24 cellular contexts compared by ENCODE assay signal in the genomic region with DNA sequence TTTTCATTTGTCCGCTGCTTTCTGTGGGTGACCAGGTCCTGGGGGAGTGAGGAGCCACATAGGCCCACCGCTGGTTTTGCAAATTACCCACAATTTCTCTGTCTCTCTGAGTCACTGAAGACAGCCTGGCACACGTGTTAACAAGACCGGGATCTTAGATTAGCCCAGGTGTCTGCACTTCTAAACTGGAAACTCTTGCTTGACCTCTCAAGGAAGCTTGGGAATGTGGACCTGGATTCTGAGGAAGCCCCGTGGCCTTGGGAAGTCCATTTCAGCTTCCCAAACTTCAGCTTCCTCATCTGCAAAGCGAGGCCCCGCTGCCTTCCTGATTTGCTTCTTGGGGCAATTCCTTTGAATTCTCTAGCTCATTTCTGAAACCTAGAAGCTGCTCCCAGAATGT.
DNase-seq lines count a peak whose midpoint lies in the region; ATAC-seq and TF ChIP-seq lines count a peak whose summit lies in the region.
"Had no signal": no experiment of that assay in that cellular context is flagged by ENCODE, and none has a peak within 500 bp of the region (broad histone marks: within the 10 kb centered on the region; RNA-seq: fewer than 3 reads in every experiment).

No MANE protein-coding gene starts in this region.

- no peak overlapping the region for H3K4me3 ChIP-seq in CD4-positive, alpha-beta memory T cell (ENCODE audit: low read length in 2 of 2)
- H3K4me3 ChIP-seq in Caco-2 (ENCODE audit: low read depth, low read length), result no peak overlapping the region
- H3K4me3 ChIP-seq in heart left ventricle, result no peak overlapping the region
- H3K4me3 ChIP-seq: colonic mucosa, GM23338, right lobe of liver, upper lobe of left lung had no signal

- no peaks in the 10 kb centered on the region for H3K27me3 ChIP-seq in CD4-positive, alpha-beta memory T cell (ENCODE audit: insufficient read depth, low read length)
- H3K27me3 ChIP-seq in Caco-2 (replicated peaks; ENCODE audit: control insufficient read depth, insufficient read depth, low read length) (no peaks in the 10 kb centered on the region), heart left ventricle (peaks cover 0 to 5% (median 0%) of the 10 kb centered on the region in 9 donors)
- H3K27me3 ChIP-seq: colonic mucosa, right lobe of liver, upper lobe of left lung had no signal

- peak overlapping the region in 3 of 8 donors; percentile 19 to 73 (median 22) for H3K4me3 Mint-ChIP-seq in CD4-positive, alpha-beta memory T cell
- peak overlapping the region; percentile 27 for H3K4me3 Mint-ChIP-seq in activated naive CD8-positive, alpha-beta T cell
- H3K4me3 Mint-ChIP-seq in naive thymus-derived CD8-positive, alpha-beta T cell, result peak overlapping the region in 1 of 10 donors; percentile 89
- H3K4me3 Mint-ChIP-seq in Caco-2 (ENCODE audit: unreplicated experiment), result no peak overlapping the region
- H3K4me3 Mint-ChIP-seq: CD14-positive monocyte, GM23338, HFFc6, mesothelial cell of epicardium, nephron progenitor cell had no signal

- H3K27ac Mint-ChIP-seq in CD4-positive, alpha-beta memory T cell, result peak overlapping the region in 5 of 7 donors; percentile 4 to 78 (median 53)
- H3K27ac Mint-ChIP-seq in activated naive CD8-positive, alpha-beta T cell, result peak overlapping the region; percentile 50
- H3K27ac Mint-ChIP-seq in naive thymus-derived CD8-positive, alpha-beta T cell, result peak overlapping the region in 8 of 10 donors; percentile 30 to 82 (median 74)
- no peak overlapping the region for H3K27ac Mint-ChIP-seq in Caco-2 (ENCODE audit: unreplicated experiment)
- H3K27ac Mint-ChIP-seq: GM23338, HFFc6, mesothelial cell of epicardium, nephron progenitor cell had no signal

- no TSS peak for BruUV-seq in Caco-2 (replicated peaks; lab: Mats Ljungman, UMichigan)

- H3K27ac ChIP-seq in CD4-positive, alpha-beta memory T cell (ENCODE audit: low read depth, low read length), result no peak overlapping the region
- H3K27ac ChIP-seq in heart left ventricle, result no peak overlapping the region
- H3K27ac ChIP-seq: colonic mucosa, right lobe of liver, upper lobe of left lung had no signal

- H3K4me1 Mint-ChIP-seq in CD4-positive, alpha-beta memory T cell, result peaks cover 64 to 89% (median 75%) of the 10 kb centered on the region in 4 donors
- H3K4me1 Mint-ChIP-seq in activated naive CD8-positive, alpha-beta T cell (ENCODE audit: low read depth), result peaks cover 87% of the 10 kb centered on the region
- H3K4me1 Mint-ChIP-seq in naive thymus-derived CD8-positive, alpha-beta T cell, result peaks cover 42 to 94% (median 91%) of the 10 kb centered on the region in 4 donors
- H3K4me1 Mint-ChIP-seq in Caco-2 (ENCODE audit: low read depth, unreplicated experiment), result peaks cover 14% of the 10 kb centered on the region

- WGBS in heart left ventricle, 4 donors, result 86 to 93% (median 90%) methylated on average over 7 of the region's 7 CpGs

- intact Hi-C loops in CD4-positive, alpha-beta memory T cell (cut with micrococcal nuclease), result no loop called here
- intact Hi-C loops in Caco-2 (cut with micrococcal nuclease; ENCODE audit: unreplicated experiment) (no loop called here), head of caudate nucleus (cut with DNase I) (no loop called here), heart left ventricle (cut with DNase I) (no loop called here)

- H3K27me3 Mint-ChIP-seq in CD4-positive, alpha-beta memory T cell, result no peaks in the 10 kb centered on the region
- no peaks in the 10 kb centered on the region for H3K27me3 Mint-ChIP-seq in activated naive CD8-positive, alpha-beta T cell
- H3K27me3 Mint-ChIP-seq in naive thymus-derived CD8-positive, alpha-beta T cell, result peaks cover 0 to 2% (median 0%) of the 10 kb centered on the region in 5 donors
- no peaks in the 10 kb centered on the region for H3K27me3 Mint-ChIP-seq in Caco-2 (ENCODE audit: insufficient read depth, unreplicated experiment)

- no peak for DNase-seq in CD4-positive, alpha-beta memory T cell
- DNase-seq in ELF-1 (ENCODE audit: low read depth, low spot score), result peak; percentile 42
- DNase-seq in naive thymus-derived CD8-positive, alpha-beta T cell, result no peak
- no peak for DNase-seq in Caco-2
- no peak for DNase-seq in NCI-H1436 (lab: John Stamatoyannopoulos, UW)
- DNase-seq in head of caudate nucleus, result no peak
- no peak for DNase-seq in heart left ventricle
- DNase-seq: activated CD8-positive, alpha-beta memory T cell treated with anti-CD3 and anti-CD28 coated beads for 24 hours; colonic mucosa; DMS 273 treated with DMSO at 0.1 percent for 48 hours; HFFc6; NCI-H1105; NCI-H2029 treated with DMSO at 0.1 percent for 48 hours; NCI-H226; nephron progenitor cell; right lobe of liver; stimulated activated CD4-positive, alpha-beta T cell treated with anti-CD3 and anti-CD28 coated beads, Interleukin-12 subunit alpha, Interleukin-12 subunit beta, amount 100 ng/mL, for 4 hours; stimulated activated CD4-positive, alpha-beta T cell treated with anti-CD3 and anti-CD28 coated beads, Interleukin-4, amount 100 ng/mL, for 4 hours; stimulated activated naive CD4-positive, alpha-beta T cell treated with Interleukin-2 at 50 U/mL for 16 hours; upper lobe of left lung had no signal

- no peaks in the 10 kb centered on the region for H3K36me3 Mint-ChIP-seq in CD4-positive, alpha-beta memory T cell
- no peaks in the 10 kb centered on the region for H3K36me3 Mint-ChIP-seq in activated naive CD8-positive, alpha-beta T cell
- H3K36me3 Mint-ChIP-seq in naive thymus-derived CD8-positive, alpha-beta T cell, result no peaks in the 10 kb centered on the region
- peaks cover 11% of the 10 kb centered on the region for H3K36me3 Mint-ChIP-seq in Caco-2 (ENCODE audit: insufficient read depth, unreplicated experiment)
- H3K36me3 Mint-ChIP-seq: CD14-positive monocyte, mesothelial cell of epicardium had no signal

- CTCF ChIA-PET in CD4-positive, alpha-beta memory T cell (lab: Charles Lee; ENCODE audit: partially characterized antibody), result interaction anchor here (0.8 to 6.2 kb wide), 7 partner anchors 9 to 24 kb away, joined by 3 to 58 read pairs (median 4); no protein-coding TSS in a partner anchor
- CTCF ChIA-PET in Caco-2 (lab: Charles Lee), result interaction anchor here (0.6 to 1.6 kb wide), 3 partner anchors 9 to 1135 kb away, joined by 3 to 7 read pairs (median 4); no protein-coding TSS in a partner anchor

- peaks cover 77% of the 10 kb centered on the region for H3K4me1 ChIP-seq in CD4-positive, alpha-beta memory T cell (ENCODE audit: insufficient read depth, low read length)
- no peaks in the 10 kb centered on the region for H3K4me1 ChIP-seq in Caco-2
- H3K4me1 ChIP-seq in heart left ventricle, result peaks cover 0 to 41% (median 3%) of the 10 kb centered on the region in 12 donors
- H3K4me1 ChIP-seq: colonic mucosa, right lobe of liver had no signal

- no peaks in the 10 kb centered on the region for H3K9me3 ChIP-seq in CD4-positive, alpha-beta memory T cell (ENCODE audit: control insufficient read depth in 1 of 2, low read length in 2 of 2)
- no peaks in the 10 kb centered on the region for H3K9me3 ChIP-seq in Caco-2
- H3K9me3 ChIP-seq in heart left ventricle, result no peaks in the 10 kb centered on the region
- H3K9me3 ChIP-seq: colonic mucosa, right lobe of liver, upper lobe of left lung had no signal

- ATAC-seq in naive thymus-derived CD8-positive, alpha-beta T cell, result no peak
- ATAC-seq in heart left ventricle, result no peak
- ATAC-seq: GM23338, right lobe of liver had no signal

- H3K36me3 ChIP-seq in CD4-positive, alpha-beta memory T cell (ENCODE audit: insufficient read depth, low read length), result no peaks in the 10 kb centered on the region
- H3K36me3 ChIP-seq in Caco-2 (ENCODE audit: control insufficient read depth, insufficient read depth, low read length), result no peaks in the 10 kb centered on the region
- H3K36me3 ChIP-seq in heart left ventricle, result no peaks in the 10 kb centered on the region
- H3K36me3 ChIP-seq: colonic mucosa, right lobe of liver, upper lobe of left lung had no signal

- no peak for TF ChIP-seq CTCF in Caco-2 (IDR thresholded peaks at IDR 0.05; ENCODE audit: insufficient read depth in 1 of 2, low read depth in 1 of 2, low read length in 1 of 2, severe bottlenecking in 1 of 2, unreplicated experiment in 1 of 2)
- no peak for TF ChIP-seq CTCF in heart left ventricle (IDR thresholded peaks at IDR 0.05)

- no peak for TF ChIP-seq POLR2A in heart left ventricle (IDR thresholded peaks at IDR 0.05)

- POLR2A ChIA-PET in CD4-positive, alpha-beta memory T cell (lab: Charles Lee; ENCODE audit: partially characterized antibody), result interaction anchor here (1.0 to 2.4 kb wide), 2 partner anchors 10 to 39 kb away, joined by 4 to 16 read pairs; no protein-coding TSS in a partner anchor
- POLR2A ChIA-PET in naive thymus-derived CD8-positive, alpha-beta T cell (lab: Charles Lee), result interaction anchor here (0.8 to 1.5 kb wide), 4 partner anchors 8 to 39 kb away, joined by 3 read pairs; no protein-coding TSS in a partner anchor
- POLR2A ChIA-PET in Caco-2 (lab: Charles Lee), result no interaction called here

- H3K9me3 Mint-ChIP-seq in CD4-positive, alpha-beta memory T cell, result no peaks in the 10 kb centered on the region
- no peaks in the 10 kb centered on the region for H3K9me3 Mint-ChIP-seq in activated naive CD8-positive, alpha-beta T cell (ENCODE audit: low read depth)
- no peaks in the 10 kb centered on the region for H3K9me3 Mint-ChIP-seq in naive thymus-derived CD8-positive, alpha-beta T cell
- no peaks in the 10 kb centered on the region for H3K9me3 Mint-ChIP-seq in Caco-2 (ENCODE audit: unreplicated experiment)
- H3K9me3 Mint-ChIP-seq: CD14-positive monocyte, GM23338, mesothelial cell of epicardium, nephron progenitor cell had no signal
